In genomic region chr2:9165625-9166024, GRCh38 we compare ENCODE assay signal across 10 cellular contexts. TPM values are rescaled to one million over a fixed set of nuclear protein-coding genes. Genes with fewer than 3 reads are reported as not detected.
A peak's percentile ranks its signal among the peaks of the same experiment; 100 is the strongest.
DNase-seq lines count a peak whose midpoint lies in the region; ATAC-seq and TF ChIP-seq lines count a peak whose summit lies in the region.
"Had no signal": no experiment of that assay in that cellular context is flagged by ENCODE, and none has a peak within 500 bp of the region (broad histone marks: within the 10 kb centered on the region; RNA-seq: fewer than 3 reads in every experiment).

No MANE protein-coding gene starts in this region.

- H3K27me3 ChIP-seq in mammary epithelial cell (ENCODE audit: insufficient read depth, low read length) (no peaks in the 10 kb centered on the region), suprapubic skin (no peaks in the 10 kb centered on the region)

- H3K27ac ChIP-seq in mammary epithelial cell (ENCODE audit: insufficient read depth, low read depth, low read length) (peak overlapping the region; percentile 32), suprapubic skin (peak overlapping the region; percentile 58)

- in situ Hi-C loops in mammary epithelial cell (cut with MboI; ENCODE audit: low sequenced_read_pairs in 2 of 2) = no loop called here

- dilution Hi-C loops in mammary epithelial cell (cut with HindIII; ENCODE audit: low sequenced_read_pairs) = no loop called here

- DNase-seq in M059J (ENCODE audit: low read depth) (peak; percentile 66), mammary epithelial cell (peak; percentile 89), hypothalamus (lab: John Stamatoyannopoulos, UW) (peak in 28 of 51 donors; percentile 5 to 56 (median 29)), suprapubic skin (ENCODE audit: low spot score in 2 of 2) (no peak), SIG-M5 (lab: John Stamatoyannopoulos, UW) (no peak)
- DNase-seq in stimulated activated naive CD8-positive, alpha-beta T cell treated with anti-CD3 and anti-CD28 coated beads, Interleukin-15, Interleukin-2, amounts not matched to agents 100 U/mL and 50 U/mL, for 24 hours = no peak
- DNase-seq: activated CD8-positive, alpha-beta memory T cell treated with anti-CD3 and anti-CD28 coated beads, Interleukin-2, amount 50 U/mL, for 48 hours; NCI-H146 had no signal

- no peak for TF ChIP-seq POLR2A in suprapubic skin (IDR thresholded peaks at IDR 0.05)

- H3K9ac ChIP-seq in mammary epithelial cell (ENCODE audit: insufficient read depth, low read length) = no peak overlapping the region

- WGBS in mammary epithelial cell (ENCODE audit: low coverage, missing lambda C conversion rate) = 66% methylated on average over 5 of the region's 5 CpGs
- whole genome bisulfite sequencing in suprapubic skin = 53% methylated on average over 5 of the region's 5 CpGs

- TF ChIP-seq CTCF in mammary epithelial cell (conservative IDR thresholded peaks at IDR 0.05 in 1 of 2, IDR thresholded peaks at IDR 0.05 in 1 of 2; ENCODE audit: extremely low read depth in 1 of 2, insufficient read depth in 1 of 2, low read depth in 1 of 2, low read length in 2 of 2) (no peak), suprapubic skin (IDR thresholded peaks at IDR 0.05) (no peak)

- no TSS peak for BruUV-seq in mammary epithelial cell (replicated peaks; lab: Mats Ljungman, UMichigan)

- no peaks in the 10 kb centered on the region for H3K9me3 ChIP-seq in mammary epithelial cell (replicated peaks; ENCODE audit: insufficient read depth, low read length)
- H3K9me3 ChIP-seq in suprapubic skin = no peaks in the 10 kb centered on the region

- H3K4me1 ChIP-seq in mammary epithelial cell (ENCODE audit: insufficient read depth, low read length) (peaks cover 19% of the 10 kb centered on the region), suprapubic skin (peaks cover 34% of the 10 kb centered on the region)

- ATAC-seq in stimulated activated naive CD8-positive, alpha-beta T cell treated with anti-CD3 and anti-CD28 coated beads, Interleukin-15, Interleukin-2, amounts not matched to agents 100 U/mL and 50 U/mL, for 24 hours = no peak
- no peak for ATAC-seq in GM19455 (IDR thresholded peaks at IDR 0.05; ENCODE audit: unreplicated experiment)

- H2AFZ ChIP-seq in mammary epithelial cell (ENCODE audit: low read depth, low read length) = no peak overlapping the region

- intact Hi-C loops in mammary epithelial cell (cut with micrococcal nuclease) = no loop called here

- H3K79me2 ChIP-seq in mammary epithelial cell (ENCODE audit: insufficient read depth, low read length) = no peaks in the 10 kb centered on the region

- H3K4me2 ChIP-seq in mammary epithelial cell (ENCODE audit: insufficient read depth, low read depth, low read length) = no peak overlapping the region

- H3K4me3 ChIP-seq in mammary epithelial cell (replicated peaks in 1 of 3; ENCODE audit: insufficient read depth in 1 of 3, low read depth in 2 of 3, low read length in 3 of 3) (no peak overlapping the region), suprapubic skin (no peak overlapping the region)
- H3K4me3 ChIP-seq: skin epidermis had no signal

- H4K20me1 ChIP-seq in mammary epithelial cell (ENCODE audit: insufficient read depth, low read length) = no peaks in the 10 kb centered on the region

- CTCF ChIA-PET in mammary epithelial cell (lab: Charles Lee; ENCODE audit: low non-redundant PET) = no interaction called here

- H3K36me3 ChIP-seq in mammary epithelial cell (ENCODE audit: insufficient read depth, low read length) (no peaks in the 10 kb centered on the region), suprapubic skin (no peaks in the 10 kb centered on the region)

- no peak for TF ChIP-seq EP300 in suprapubic skin (IDR thresholded peaks at IDR 0.05)

RNA-seq across cellular contexts. Expression of gene ASAP2, which starts 41.0 kb away (rescaled TPM):
- 14.9 and 17.2 TPM in 2 replicates for total RNA-seq in M059J (2014; rRNA removed; shearing (Covaris generic))
- 100 to 1,000 TPM in 1 of 2 donors, 10 to 100 TPM in 1; 40.8 to 137 TPM for total RNA-seq in mammary epithelial cell
- polyA plus RNA-seq in mammary epithelial cell = 56.4 TPM
- 60.0 TPM for polyA minus RNA-seq in mammary epithelial cell
- total RNA-seq in suprapubic skin = 10 to 100 TPM; 22.0 to 54.6 (median 30.0) TPM

Comparison
In these comparisons a context has a peak if more than half of its experiments do, and no peak if none do; other contexts are left out.
1. DNase-seq: peak in M059J (single experiment), mammary epithelial cell (single experiment) and hypothalamus (28 of 51); none in suprapubic skin (0 of 2), SIG-M5 (single experiment) and stimulated activated naive CD8-positive, alpha-beta T cell treated with anti-CD3 and anti-CD28 coated beads, Interleukin-15, Interleukin-2, amounts not matched to agents 100 U/mL and 50 U/mL, for 24 hours (single experiment).